In the genomic region with DNA sequence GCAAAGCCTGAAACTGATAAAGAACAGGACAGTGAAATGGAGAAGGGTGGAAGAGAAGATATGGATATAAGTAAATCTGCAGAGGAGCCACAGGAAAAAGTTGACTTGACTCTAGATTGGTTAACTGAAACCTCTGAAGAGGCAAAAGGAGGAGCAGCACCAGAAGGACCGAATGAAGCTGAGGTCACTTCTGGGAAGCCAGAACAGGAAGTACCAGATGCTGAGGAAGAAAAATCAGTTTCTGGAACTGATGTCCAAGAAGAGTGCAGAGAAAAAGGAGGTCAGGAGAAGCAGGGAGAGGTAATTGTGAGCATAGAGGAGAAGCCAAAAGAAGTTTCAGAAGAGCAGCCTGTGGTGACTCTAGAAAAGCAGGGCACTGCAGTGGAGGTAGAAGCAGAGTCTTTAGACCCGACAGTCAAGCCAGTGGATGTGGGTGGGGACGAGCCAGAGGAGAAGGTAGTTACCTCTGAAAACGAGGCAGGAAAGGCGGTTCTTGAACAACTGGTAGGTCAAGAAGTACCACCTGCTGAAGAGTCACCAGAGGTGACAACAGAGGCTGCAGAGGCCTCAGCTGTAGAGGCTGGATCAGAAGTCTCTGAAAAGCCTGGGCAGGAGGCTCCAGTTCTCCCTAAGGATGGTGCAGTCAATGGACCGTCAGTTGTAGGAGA, we compare ENCODE assay signal across 14 cellular contexts. TPM values are rescaled to one million over a fixed set of nuclear protein-coding genes. Genes with fewer than 3 reads are reported as not detected.
DNase-seq lines count a peak whose midpoint lies in the region; ATAC-seq and TF ChIP-seq lines count a peak whose summit lies in the region.
"Had no signal": no experiment of that assay in that cellular context is flagged by ENCODE, and none has a peak within 500 bp of the region (broad histone marks: within the 10 kb centered on the region; RNA-seq: fewer than 3 reads in every experiment).

No MANE protein-coding gene starts in this region.

- H3K4me2 ChIP-seq in BLaER1 treated with 17β-estradiol and CSF1 and Interleukin-3, amounts not matched to agents 10 nM and 100 nM = peak overlapping the region in 9 of 11 experiments; percentile 4 to 89 (median 68); a peak in 15 of 22 replicates
- H3K4me2 ChIP-seq: hepatocyte had no signal

- intact Hi-C loops in CD8-positive, alpha-beta T cell (cut with DNase I, micrococcal nuclease) = loop anchor here in 1 of 2 experiments (1.0 kb wide), 1 partner anchor 20 kb away; no protein-coding TSS in a partner anchor

- H3K27ac ChIP-seq in BLaER1 treated with 17β-estradiol and CSF1 and Interleukin-3, amounts not matched to agents 10 nM and 100 nM = peak overlapping the region in 5 of 11 experiments; percentile 30 to 83 (median 66); a peak in 7 of 22 replicates
- no peak overlapping the region for H3K27ac ChIP-seq in CD8-positive, alpha-beta T cell (ENCODE audit: low read depth, low read length)
- H3K27ac ChIP-seq: hepatocyte had no signal

- peaks cover 80% of the 10 kb centered on the region for H3K36me3 Mint-ChIP-seq in CD8-positive, alpha-beta T cell
- peaks cover 68% of the 10 kb centered on the region for H3K36me3 Mint-ChIP-seq in activated CD8-positive, alpha-beta T cell treated with anti-CD3 and anti-CD28 coated beads, Interleukin-2, amount 10 ng/mL, durations not matched to agents 7 days and 5 days (ENCODE audit: low read depth)
- H3K36me3 Mint-ChIP-seq in immature natural killer cell = peaks cover 16 to 36% (median 20%) of the 10 kb centered on the region in 3 donors

- no peak for TF ChIP-seq CTCF in CD8-positive, alpha-beta T cell (IDR thresholded peaks at IDR 0.05)

- no peaks in the 10 kb centered on the region for H3K9me3 ChIP-seq in BLaER1 treated with 17β-estradiol and CSF1 and Interleukin-3, amounts not matched to agents 10 nM and 100 nM (replicated peaks in 1 of 11)
- no peaks in the 10 kb centered on the region for H3K9me3 ChIP-seq in CD8-positive, alpha-beta T cell (ENCODE audit: low read length)
- H3K9me3 ChIP-seq: esophagus muscularis mucosa had no signal

- POLR2A ChIA-PET in CD8-positive, alpha-beta T cell (lab: Charles Lee) = no interaction called here
- POLR2A ChIA-PET in activated CD8-positive, alpha-beta T cell treated with anti-CD3 and anti-CD28 coated beads, Interleukin-2, amount 10 ng/mL, durations not matched to agents 7 days and 5 days (lab: Charles Lee) = no interaction called here

- DNase-seq in CD8-positive, alpha-beta T cell = no peak
- no peak for DNase-seq in activated CD8-positive, alpha-beta T cell treated with anti-CD3 and anti-CD28 coated beads, Interleukin-2, amount 10 ng/mL, durations not matched to agents 7 days and 5 days
- DNase-seq in immature natural killer cell = no peak
- DNase-seq in COLO829 (ENCODE audit: low spot score) = no peak
- no peak for DNase-seq in NCI-H2227 treated with DMSO at 0.1 percent for 48 hours (lab: John Stamatoyannopoulos, UW)
- no peak for DNase-seq in KBM-7
- DNase-seq in epidermal melanocyte (ENCODE audit: insufficient read length, low spot score) = no peak
- DNase-seq: activated CD4-positive, CD25-positive, alpha-beta regulatory T cell treated with anti-CD3 and anti-CD28 coated beads, Interleukin-2, amount 50 U/mL, for 72 hours; activated gamma-delta T cell; caudate nucleus had no signal

- peak overlapping the region in 1 of 10 experiments; percentile 17; a peak in 2 of 20 replicates for H3K4me3 ChIP-seq in BLaER1 treated with 17β-estradiol and CSF1 and Interleukin-3, amounts not matched to agents 10 nM and 100 nM
- H3K4me3 ChIP-seq in CD8-positive, alpha-beta T cell (ENCODE audit: low read depth, low read length) = no peak overlapping the region
- H3K4me3 ChIP-seq: esophagus muscularis mucosa, hepatocyte, SK-N-MC had no signal

- CTCF ChIA-PET in CD8-positive, alpha-beta T cell (lab: Charles Lee) = interaction anchor here (0.6 to 1.4 kb wide), 2 partner anchors 78 to 122 kb away, joined by 4 to 5 read pairs; a partner anchor contains a TSS
- CTCF ChIA-PET in activated CD8-positive, alpha-beta T cell treated with anti-CD3 and anti-CD28 coated beads, Interleukin-2, amount 10 ng/mL, durations not matched to agents 7 days and 5 days (lab: Charles Lee) = no interaction called here

- H3K4me1 Mint-ChIP-seq in CD8-positive, alpha-beta T cell (ENCODE audit: low read depth) = peaks cover 30% of the 10 kb centered on the region
- H3K4me1 Mint-ChIP-seq in activated CD8-positive, alpha-beta T cell treated with anti-CD3 and anti-CD28 coated beads, Interleukin-2, amount 10 ng/mL, durations not matched to agents 7 days and 5 days (ENCODE audit: low read depth) = peaks cover 30% of the 10 kb centered on the region
- peaks cover 2 to 24% of the 10 kb centered on the region in 2 donors for H3K4me1 Mint-ChIP-seq in immature natural killer cell

- H3K36me3 ChIP-seq in BLaER1 treated with 17β-estradiol and CSF1 and Interleukin-3, amounts not matched to agents 10 nM and 100 nM = peaks cover 33 to 100% (median 99%) of the 10 kb centered on the region in 11 experiments
- peaks cover 22% of the 10 kb centered on the region for H3K36me3 ChIP-seq in CD8-positive, alpha-beta T cell (ENCODE audit: insufficient read depth, low read length)

- peaks cover 0 to 100% (median 75%) of the 10 kb centered on the region in 11 experiments; a peak in 17 of 22 replicates for H4K20me1 ChIP-seq in BLaER1 treated with 17β-estradiol and CSF1 and Interleukin-3, amounts not matched to agents 10 nM and 100 nM

- no peaks in the 10 kb centered on the region for H3K27me3 ChIP-seq in BLaER1 treated with 17β-estradiol and CSF1 and Interleukin-3, amounts not matched to agents 10 nM and 100 nM
- H3K27me3 ChIP-seq in CD8-positive, alpha-beta T cell (ENCODE audit: insufficient read depth, low read length) = no peaks in the 10 kb centered on the region
- H3K27me3 ChIP-seq: esophagus muscularis mucosa, hepatocyte had no signal

- H3K9ac ChIP-seq in BLaER1 treated with 17β-estradiol and CSF1 and Interleukin-3, amounts not matched to agents 10 nM and 100 nM = peak overlapping the region in 2 of 11 experiments; percentile 51 to 66; a peak in 3 of 22 replicates

- H3K9me3 Mint-ChIP-seq in CD8-positive, alpha-beta T cell = no peaks in the 10 kb centered on the region
- no peaks in the 10 kb centered on the region for H3K9me3 Mint-ChIP-seq in activated CD8-positive, alpha-beta T cell treated with anti-CD3 and anti-CD28 coated beads, Interleukin-2, amount 10 ng/mL, durations not matched to agents 7 days and 5 days (ENCODE audit: insufficient read depth)
- no peaks in the 10 kb centered on the region for H3K9me3 Mint-ChIP-seq in immature natural killer cell

- peaks cover 20 to 43% (median 31%) of the 10 kb centered on the region in 10 experiments; a peak in 18 of 20 replicates for H3K4me1 ChIP-seq in BLaER1 treated with 17β-estradiol and CSF1 and Interleukin-3, amounts not matched to agents 10 nM and 100 nM
- no peaks in the 10 kb centered on the region for H3K4me1 ChIP-seq in CD8-positive, alpha-beta T cell (ENCODE audit: insufficient read depth, low read length)

- H3K4me3 Mint-ChIP-seq in CD8-positive, alpha-beta T cell = no peak overlapping the region
- H3K4me3 Mint-ChIP-seq in activated CD8-positive, alpha-beta T cell treated with anti-CD3 and anti-CD28 coated beads, Interleukin-2, amount 10 ng/mL, durations not matched to agents 7 days and 5 days = no peak overlapping the region
- no peak overlapping the region for H3K4me3 Mint-ChIP-seq in immature natural killer cell

- in situ Hi-C loops in KBM-7 (cut with MboI; ENCODE audit: low pct_unique_long_range_greater_than_20kb, low sequenced_read_pairs) = no loop called here

- H3K27me3 Mint-ChIP-seq in CD8-positive, alpha-beta T cell (ENCODE audit: low read depth) = no peaks in the 10 kb centered on the region
- H3K27me3 Mint-ChIP-seq in activated CD8-positive, alpha-beta T cell treated with anti-CD3 and anti-CD28 coated beads, Interleukin-2, amount 10 ng/mL, durations not matched to agents 7 days and 5 days (ENCODE audit: low read depth) = no peaks in the 10 kb centered on the region
- H3K27me3 Mint-ChIP-seq in immature natural killer cell (ENCODE audit: low read depth in 3 of 3) = peaks cover 0 to 3% (median 2%) of the 10 kb centered on the region in 3 donors

- ATAC-seq in CD8-positive, alpha-beta T cell = no peak
- no peak for ATAC-seq in activated CD8-positive, alpha-beta T cell treated with anti-CD3 and anti-CD28 coated beads, Interleukin-2, amount 10 ng/mL, durations not matched to agents 7 days and 5 days

- peak overlapping the region; percentile 73 for H3K27ac Mint-ChIP-seq in CD8-positive, alpha-beta T cell
- peak overlapping the region; percentile 83 for H3K27ac Mint-ChIP-seq in activated CD8-positive, alpha-beta T cell treated with anti-CD3 and anti-CD28 coated beads, Interleukin-2, amount 10 ng/mL, durations not matched to agents 7 days and 5 days
- peak overlapping the region; percentile 19 to 81 (median 54) for H3K27ac Mint-ChIP-seq in immature natural killer cell

RNA-seq across cellular contexts. Expression of a gene that starts 16.3 kb away (rescaled TPM):
- total RNA-seq in CD8-positive, alpha-beta T cell = 1 to 10 TPM; 3.8 to 4.5 TPM
- 1 to 10 TPM; 2.5 to 2.6 TPM for total RNA-seq in activated CD8-positive, alpha-beta T cell treated with anti-CD3 and anti-CD28 coated beads, Interleukin-2, amount 10 ng/mL, durations not matched to agents 7 days and 5 days
- under 1 TPM in 1 of 3 donors, not detected in 2; 0.47 TPM for polyA plus RNA-seq in immature natural killer cell

RNA-seq across cellular contexts. Expression of a gene that starts 23.7 kb away (rescaled TPM):
- 100 to 1,000 TPM; 106 to 112 TPM for total RNA-seq in CD8-positive, alpha-beta T cell
- 100 to 1,000 TPM; 230 to 233 TPM for total RNA-seq in activated CD8-positive, alpha-beta T cell treated with anti-CD3 and anti-CD28 coated beads, Interleukin-2, amount 10 ng/mL, durations not matched to agents 7 days and 5 days
- 10 to 100 TPM; 33.7 to 78.0 (median 67.9) TPM for polyA plus RNA-seq in immature natural killer cell

RNA-seq across cellular contexts. Expression of a gene that starts 56.9 kb away (rescaled TPM):
- total RNA-seq in CD8-positive, alpha-beta T cell = 10 to 100 TPM; 27.2 to 31.9 TPM
- total RNA-seq in activated CD8-positive, alpha-beta T cell treated with anti-CD3 and anti-CD28 coated beads, Interleukin-2, amount 10 ng/mL, durations not matched to agents 7 days and 5 days = 100 to 1,000 TPM; 150 to 152 TPM
- polyA plus RNA-seq in immature natural killer cell = 100 to 1,000 TPM in 1 of 3 donors, 10 to 100 TPM in 2; 89.1 to 133 (median 94.6) TPM

Comparison
In these comparisons a context has a peak if more than half of its experiments do, and no peak if none do; other contexts are left out.
1. RNA of a gene that starts 56.9 kb away (total RNA-seq): 150 to 152 TPM in activated CD8-positive, alpha-beta T cell treated with anti-CD3 and anti-CD28 coated beads, Interleukin-2, amount 10 ng/mL, durations not matched to agents 7 days and 5 days; 27.2 to 31.9 TPM in CD8-positive, alpha-beta T cell; every median in the first group is over 4 times any median in the second.
2. Peak in every context shown above with its lines, with median percentiles within 50 percentile points of each other: H3K27ac Mint-ChIP-seq.